ENCODE assay signal across 26 cellular contexts in the genomic region with DNA sequence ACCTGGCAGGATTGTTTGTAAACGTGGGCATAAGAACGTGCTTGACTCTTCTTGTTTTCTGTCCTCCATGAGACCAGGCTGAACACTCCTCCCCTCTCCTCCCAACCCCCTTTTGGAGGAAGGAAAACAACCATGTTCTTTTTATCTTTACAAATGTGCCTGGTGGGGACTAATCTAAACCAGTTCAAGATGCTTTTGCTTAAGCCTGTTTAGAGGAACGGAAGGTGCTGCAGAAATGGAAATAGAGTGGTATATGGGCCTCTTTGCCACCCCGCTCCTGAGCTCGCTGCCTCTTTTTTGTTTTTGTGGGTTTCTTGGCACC.
DNase-seq lines count a peak whose midpoint lies in the region; ATAC-seq, FAIRE-seq and TF ChIP-seq lines count a peak whose summit lies in the region.
"Had no signal": no experiment of that assay in that cellular context is flagged by ENCODE, and none has a peak within 500 bp of the region (broad histone marks: within the 10 kb centered on the region; RNA-seq: fewer than 3 reads in every experiment).

No MANE protein-coding gene starts in this region.

- intact Hi-C loops in breast epithelium (cut with DNase I; ENCODE audit: low total_unique reads), result no loop called here
- intact Hi-C loops in mammary epithelial cell (cut with micrococcal nuclease), result no loop called here
- intact Hi-C loops in gastrocnemius medialis (cut with DNase I; ENCODE audit: low total_unique reads), result no loop called here

- WGBS in mammary epithelial cell (ENCODE audit: low coverage, missing lambda C conversion rate), result 0% methylated on average over 2 of the region's 5 CpGs
- WGBS in GM23248 (ENCODE audit: low coverage in 1 of 2, low lambda C conversion rate in 2 of 2, missing lambda C conversion rate in 2 of 2), 2 experiments, result 86 to 88% methylated on average over 5 of the region's 5 CpGs

- no peaks in the 10 kb centered on the region for H3K9me3 Mint-ChIP-seq in effector memory CD8-positive, alpha-beta T cell
- H3K9me3 Mint-ChIP-seq in neural progenitor cell, result no peaks in the 10 kb centered on the region
- H3K9me3 Mint-ChIP-seq: activated CD4-positive, alpha-beta T cell treated with anti-CD3 and anti-CD28 coated beads, Interleukin-2, amount 10 ng/mL, durations not matched to agents 7 days and 5 days had no signal

- DNase-seq in breast epithelium (ENCODE audit: low spot score in 2 of 2), result no peak
- no peak for DNase-seq in mammary epithelial cell
- DNase-seq in effector memory CD8-positive, alpha-beta T cell, result no peak
- no peak for DNase-seq in neural progenitor cell (ENCODE audit: low spot score)
- DNase-seq in GM23248, result no peak
- no peak for DNase-seq in gastrocnemius medialis
- DNase-seq in H54 (ENCODE audit: insufficient read length, low spot score), result no peak
- DNase-seq: activated CD4-positive, alpha-beta T cell treated with anti-CD3 and anti-CD28 coated beads, Interleukin-2, amount 10 ng/mL, durations not matched to agents 7 days and 5 days; activated CD8-positive, alpha-beta memory T cell treated with anti-CD3 and anti-CD28 coated beads, Interleukin-2, amount 50 U/mL, for 48 hours; activated gamma-delta T cell; adrenal gland; C1 segment of cervical spinal cord; caudate nucleus; dorsolateral prefrontal cortex; GF-D8; KG1; left cardiac atrium; NCI-H2029; NK-92 treated with Interleukin-12 subunit alpha and Interleukin-12 subunit beta, amount 100 ng/mL, for 24 hours; stimulated activated naive CD4-positive, alpha-beta T cell; transverse colon had no signal

- no peak overlapping the region for H3K4me2 ChIP-seq in mammary epithelial cell (ENCODE audit: insufficient read depth, low read depth, low read length)
- H3K4me2 ChIP-seq in neural progenitor cell, result peak overlapping the region; percentile 39
- no peak overlapping the region for H3K4me2 ChIP-seq in GM23248 (ENCODE audit: unreplicated experiment)

- H3K79me2 ChIP-seq in mammary epithelial cell (ENCODE audit: insufficient read depth, low read length) (no peaks in the 10 kb centered on the region), neural progenitor cell (ENCODE audit: low read depth) (no peaks in the 10 kb centered on the region), GM23248 (ENCODE audit: insufficient read depth) (no peaks in the 10 kb centered on the region)

- peaks cover 9 to 13% of the 10 kb centered on the region in 2 donors for H3K4me1 Mint-ChIP-seq in effector memory CD8-positive, alpha-beta T cell (ENCODE audit: low read depth in 2 of 2)
- peaks cover 29% of the 10 kb centered on the region for H3K4me1 Mint-ChIP-seq in neural progenitor cell

- CTCF ChIA-PET in mammary epithelial cell (lab: Charles Lee; ENCODE audit: low non-redundant PET), result no interaction called here

- TF ChIP-seq CTCF in breast epithelium (IDR thresholded peaks at IDR 0.05), result no peak
- TF ChIP-seq CTCF in mammary epithelial cell (conservative IDR thresholded peaks at IDR 0.05 in 1 of 2, IDR thresholded peaks at IDR 0.05 in 1 of 2; ENCODE audit: extremely low read depth in 1 of 2, insufficient read depth in 1 of 2, low read depth in 1 of 2, low read length in 2 of 2), result no peak
- no peak for TF ChIP-seq CTCF in neural progenitor cell (IDR thresholded peaks at IDR 0.05)
- no peak for TF ChIP-seq CTCF in gastrocnemius medialis (IDR thresholded peaks at IDR 0.05 in 4 of 5, conservative IDR thresholded peaks at IDR 0.05 in 1 of 5)

- in situ Hi-C loops in mammary epithelial cell (cut with MboI; ENCODE audit: low sequenced_read_pairs in 2 of 2), result no loop called here
- in situ Hi-C loops in GM23248 (cut with MboI), result no loop called here
- in situ Hi-C loops in gastrocnemius medialis (cut with MboI; ENCODE audit: low sequenced_read_pairs in 4 of 4), result no loop called here

- dilution Hi-C loops in mammary epithelial cell (cut with HindIII; ENCODE audit: low sequenced_read_pairs), result no loop called here

- H3K9me3 ChIP-seq in breast epithelium, result no peaks in the 10 kb centered on the region
- H3K9me3 ChIP-seq in mammary epithelial cell (replicated peaks; ENCODE audit: insufficient read depth, low read length), result no peaks in the 10 kb centered on the region
- no peaks in the 10 kb centered on the region for H3K9me3 ChIP-seq in neural progenitor cell (ENCODE audit: low read depth)
- H3K9me3 ChIP-seq in GM23248 (ENCODE audit: low read depth), result no peaks in the 10 kb centered on the region
- no peaks in the 10 kb centered on the region for H3K9me3 ChIP-seq in gastrocnemius medialis
- H3K9me3 ChIP-seq: adrenal gland, esophagus muscularis mucosa, right atrium auricular region, transverse colon had no signal

- no peak overlapping the region for H3K9ac ChIP-seq in mammary epithelial cell (ENCODE audit: insufficient read depth, low read length)
- no peak overlapping the region for H3K9ac ChIP-seq in neural progenitor cell
- no peak overlapping the region for H3K9ac ChIP-seq in GM23248

- H3K9me2 ChIP-seq in GM23248 (ENCODE audit: insufficient read depth), result no peaks in the 10 kb centered on the region

- peak overlapping the region; percentile 84 to 86 for H3K27ac ChIP-seq in breast epithelium
- H3K27ac ChIP-seq in mammary epithelial cell (ENCODE audit: insufficient read depth, low read depth, low read length), result no peak overlapping the region
- H3K27ac ChIP-seq in neural progenitor cell, result no peak overlapping the region
- no peak overlapping the region for H3K27ac ChIP-seq in GM23248
- peak overlapping the region in 2 of 4 donors; percentile 65 to 71 for H3K27ac ChIP-seq in gastrocnemius medialis
- H3K27ac ChIP-seq: adrenal gland, dorsolateral prefrontal cortex, esophagus muscularis mucosa, right atrium auricular region, transverse colon had no signal

- H4K20me1 ChIP-seq in mammary epithelial cell (ENCODE audit: insufficient read depth, low read length) (no peaks in the 10 kb centered on the region), neural progenitor cell (ENCODE audit: low read depth) (no peaks in the 10 kb centered on the region), GM23248 (ENCODE audit: insufficient read depth) (no peaks in the 10 kb centered on the region)

- H3F3A ChIP-seq in neural progenitor cell (ENCODE audit: low read depth) (no peaks in the 10 kb centered on the region), GM23248 (ENCODE audit: insufficient read depth) (no peaks in the 10 kb centered on the region)

- TF ChIP-seq POLR2A in breast epithelium (IDR thresholded peaks at IDR 0.05) (no peak), gastrocnemius medialis (IDR thresholded peaks at IDR 0.05) (no peak), H54 (IDR thresholded peaks at IDR 0.05; ENCODE audit: low read depth, low read length) (no peak)

- H3K4me3 Mint-ChIP-seq in effector memory CD8-positive, alpha-beta T cell, result no peak overlapping the region
- H3K4me3 Mint-ChIP-seq in neural progenitor cell, result peak overlapping the region; percentile 45
- H3K4me3 Mint-ChIP-seq: activated CD4-positive, alpha-beta T cell treated with anti-CD3 and anti-CD28 coated beads, Interleukin-2, amount 10 ng/mL, durations not matched to agents 7 days and 5 days had no signal

- H3K4me3 ChIP-seq in breast epithelium (peak overlapping the region in 1 of 3 donors; percentile 40), mammary epithelial cell (replicated peaks in 1 of 3; ENCODE audit: insufficient read depth in 1 of 3, low read depth in 2 of 3, low read length in 3 of 3) (no peak overlapping the region), neural progenitor cell (no peak overlapping the region), GM23248 (no peak overlapping the region), gastrocnemius medialis (no peak overlapping the region)
- H3K4me3 ChIP-seq: adrenal gland, dorsolateral prefrontal cortex, esophagus muscularis mucosa, GM12878, right atrium auricular region, transverse colon had no signal

- H3K36me3 ChIP-seq in breast epithelium (no peaks in the 10 kb centered on the region), mammary epithelial cell (ENCODE audit: insufficient read depth, low read length) (no peaks in the 10 kb centered on the region), neural progenitor cell (no peaks in the 10 kb centered on the region), GM23248 (ENCODE audit: low read depth) (no peaks in the 10 kb centered on the region), gastrocnemius medialis (no peaks in the 10 kb centered on the region)
- H3K36me3 ChIP-seq: adrenal gland, esophagus muscularis mucosa, right atrium auricular region, transverse colon had no signal

- no peak for FAIRE-seq in H54 (lab: Jason Lieb, UNC)
- FAIRE-seq: A204.1, GM12878 had no signal

- BruUV-seq in mammary epithelial cell (replicated peaks; lab: Mats Ljungman, UMichigan), result no TSS peak

- peak overlapping the region; percentile 20 for H3K27ac Mint-ChIP-seq in effector memory CD8-positive, alpha-beta T cell
- no peak overlapping the region for H3K27ac Mint-ChIP-seq in neural progenitor cell
- H3K27ac Mint-ChIP-seq: activated CD4-positive, alpha-beta T cell treated with anti-CD3 and anti-CD28 coated beads, Interleukin-2, amount 10 ng/mL, durations not matched to agents 7 days and 5 days had no signal

- H3K27me3 Mint-ChIP-seq in effector memory CD8-positive, alpha-beta T cell, result no peaks in the 10 kb centered on the region
- H3K27me3 Mint-ChIP-seq in neural progenitor cell (ENCODE audit: insufficient read depth, low read depth), result no peaks in the 10 kb centered on the region
- H3K27me3 Mint-ChIP-seq: activated CD4-positive, alpha-beta T cell treated with anti-CD3 and anti-CD28 coated beads, Interleukin-2, amount 10 ng/mL, durations not matched to agents 7 days and 5 days had no signal

- H2AFZ ChIP-seq in mammary epithelial cell (ENCODE audit: low read depth, low read length) (no peak overlapping the region), neural progenitor cell (replicated peaks) (no peak overlapping the region), GM23248 (no peak overlapping the region)

- no peaks in the 10 kb centered on the region for H3K27me3 ChIP-seq in breast epithelium
- no peaks in the 10 kb centered on the region for H3K27me3 ChIP-seq in mammary epithelial cell (ENCODE audit: insufficient read depth, low read length)
- no peaks in the 10 kb centered on the region for H3K27me3 ChIP-seq in neural progenitor cell
- no peaks in the 10 kb centered on the region for H3K27me3 ChIP-seq in GM23248 (replicated peaks; ENCODE audit: insufficient read depth)
- no peaks in the 10 kb centered on the region for H3K27me3 ChIP-seq in gastrocnemius medialis
- H3K27me3 ChIP-seq: adrenal gland, dorsolateral prefrontal cortex, esophagus muscularis mucosa, right atrium auricular region, transverse colon had no signal

- ATAC-seq in effector memory CD8-positive, alpha-beta T cell (replicated peaks), result no peak
- no peak for ATAC-seq in gastrocnemius medialis
- ATAC-seq in HG02571 (IDR thresholded peaks at IDR 0.05; ENCODE audit: unreplicated experiment), result no peak
- ATAC-seq: GM12878 had no signal

- peaks cover 6% of the 10 kb centered on the region for H3K36me3 Mint-ChIP-seq in effector memory CD8-positive, alpha-beta T cell (ENCODE audit: insufficient read depth)
- no peaks in the 10 kb centered on the region for H3K36me3 Mint-ChIP-seq in neural progenitor cell

- H3K4me1 ChIP-seq in breast epithelium (peaks cover 0 to 10% of the 10 kb centered on the region in 2 donors), mammary epithelial cell (ENCODE audit: insufficient read depth, low read length) (no peaks in the 10 kb centered on the region), neural progenitor cell (peaks cover 23% of the 10 kb centered on the region), GM23248 (ENCODE audit: insufficient read depth) (no peaks in the 10 kb centered on the region), gastrocnemius medialis (peaks cover 32 to 33% of the 10 kb centered on the region in 2 donors)
- H3K4me1 ChIP-seq: right atrium auricular region had no signal

Comparison
In these comparisons a context has a peak if more than half of its experiments do, and no peak if none do; other contexts are left out.
1. H3K27ac ChIP-seq: peak in breast epithelium (2 of 2); none in mammary epithelial cell (single experiment), neural progenitor cell (single experiment) and GM23248 (single experiment).